ENCODE assay signal across 20 cellular contexts in the genomic region with DNA sequence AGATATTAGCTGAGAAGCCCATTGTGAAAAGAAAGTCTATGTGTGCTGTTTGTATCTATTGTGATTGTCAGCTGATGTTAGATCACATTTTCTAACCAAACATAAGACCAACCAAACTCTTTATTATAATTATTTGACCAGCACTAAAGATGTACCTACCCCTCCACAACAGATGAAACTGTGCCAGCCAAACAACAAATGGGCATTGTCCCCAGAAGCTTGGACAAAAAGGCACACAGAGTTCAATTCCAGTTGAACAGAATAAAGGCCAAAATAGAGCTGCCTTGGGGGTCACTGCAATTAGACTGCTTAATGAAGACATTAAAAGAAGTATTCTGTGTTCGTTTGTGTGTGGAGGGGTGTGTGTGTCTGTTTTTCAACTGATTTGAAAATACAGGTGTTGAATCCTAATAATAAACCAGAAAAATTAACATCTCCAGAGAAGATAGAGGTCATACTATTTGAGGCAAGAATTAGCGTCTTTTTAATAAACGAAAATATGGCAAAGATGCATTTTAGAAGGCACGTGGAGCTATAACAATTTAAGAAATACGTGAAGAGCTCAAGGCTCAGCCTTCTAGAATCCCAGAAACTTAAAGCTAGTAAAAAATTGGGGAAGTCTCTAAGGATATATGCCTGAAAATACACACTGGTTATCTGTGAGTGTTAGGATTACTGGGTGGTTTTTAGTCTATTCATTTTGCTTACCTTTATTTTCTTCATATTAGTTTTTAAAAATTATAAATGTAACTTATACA. TPM values are rescaled to one million over a fixed set of nuclear protein-coding genes. Genes with fewer than 3 reads are reported as not detected.
A peak's percentile ranks its signal among the peaks of the same experiment; 100 is the strongest.
DNase-seq lines count a peak whose midpoint lies in the region; ATAC-seq and TF ChIP-seq lines count a peak whose summit lies in the region.
"Had no signal": no experiment of that assay in that cellular context is flagged by ENCODE, and none has a peak within 500 bp of the region (broad histone marks: within the 10 kb centered on the region; RNA-seq: fewer than 3 reads in every experiment).

No MANE protein-coding gene starts in this region.

- H3K27me3 ChIP-seq in OCI-LY3 (ENCODE audit: low read depth, low read length) (peaks cover 24% of the 10 kb centered on the region), thyroid gland (no peaks in the 10 kb centered on the region)

- H3K4me3 ChIP-seq in OCI-LY3 (ENCODE audit: low read length): peak overlapping the region; percentile 28; the same call in 1 of the 2 replicates
- H3K4me3 ChIP-seq in thyroid gland (replicated peaks in 1 of 3): no peak overlapping the region

- peak in 8 of 14 donors; percentile 11 to 64 (median 30) for DNase-seq in C1 segment of cervical spinal cord (lab: John Stamatoyannopoulos, UW)
- peak; percentile 51 to 88 for DNase-seq in hippocampal formation (lab: John Stamatoyannopoulos, UW)
- DNase-seq in occipital lobe (lab: John Stamatoyannopoulos, UW): peak; percentile 23
- no peak for DNase-seq in activated T-cell treated with anti-CD3 and anti-CD28 coated beads, Interleukin-2, amount 50 U/mL, for 1 hour
- no peak for DNase-seq in thyroid gland
- DNase-seq: activated CD8-positive, alpha-beta T cell treated with anti-CD3 and anti-CD28 coated beads for 36 hours; activated T-cell treated with anti-CD3 and anti-CD28 coated beads, Interleukin-2, amount 50 U/mL, for 48 hours; endodermal cell; glutamatergic neuron; HFFc6; NCI-H146; NCI-H226; NK-92 treated with Interleukin-12 subunit alpha and Interleukin-12 subunit beta, amount 100 ng/mL, for 24 hours; SK-N-SH had no signal

- H3K4me2 ChIP-seq in OCI-LY3 (ENCODE audit: low read length): peak overlapping the region; percentile 35
- H3K4me2 ChIP-seq: SK-N-SH had no signal

- no peaks in the 10 kb centered on the region for H4K20me1 ChIP-seq in OCI-LY3 (ENCODE audit: insufficient read depth, low read length)

- H3K27ac ChIP-seq in OCI-LY3 (ENCODE audit: low read length) (no peak overlapping the region), thyroid gland (no peak overlapping the region)
- H3K27ac ChIP-seq: HL-60 had no signal

- H3K4me1 ChIP-seq in OCI-LY3 (ENCODE audit: low read length) (peaks cover 30% of the 10 kb centered on the region), thyroid gland (peaks cover 5 to 6% of the 10 kb centered on the region in 2 donors)

- ATAC-seq in HG03039 (IDR thresholded peaks at IDR 0.05; ENCODE audit: unreplicated experiment) (no peak), HG03097 (IDR thresholded peaks at IDR 0.05; ENCODE audit: low FRiP score, unreplicated experiment) (no peak)
- ATAC-seq: activated CD8-positive, alpha-beta T cell treated with anti-CD3 and anti-CD28 coated beads for 36 hours; WTC11 had no signal

- no peak overlapping the region for H2AFZ ChIP-seq in OCI-LY3 (ENCODE audit: low read depth, low read length)

- WGBS in thyroid gland, 2 donors: 91 to 92% methylated on average over 5 of the region's 5 CpGs

- intact Hi-C loops in thyroid gland (cut with DNase I): no loop called here

- H3K9me3 ChIP-seq in OCI-LY3 (ENCODE audit: insufficient read depth, low read length) (no peaks in the 10 kb centered on the region), thyroid gland (no peaks in the 10 kb centered on the region)
- H3K9me3 ChIP-seq: SK-N-SH had no signal

- H3K36me3 ChIP-seq in OCI-LY3 (replicated peaks; ENCODE audit: low read depth, low read length) (no peaks in the 10 kb centered on the region), thyroid gland (no peaks in the 10 kb centered on the region)

- no peak for TF ChIP-seq CTCF in OCI-LY3 (IDR thresholded peaks at IDR 0.05; ENCODE audit: low read depth, low read length)
- no peak for TF ChIP-seq CTCF in thyroid gland (IDR thresholded peaks at IDR 0.05)

- H3K79me2 ChIP-seq in OCI-LY3 (ENCODE audit: low read length): no peaks in the 10 kb centered on the region

- no peak for TF ChIP-seq POLR2A in thyroid gland (IDR thresholded peaks at IDR 0.05)

- no peak overlapping the region for H3K9ac ChIP-seq in OCI-LY3 (ENCODE audit: low read length)
- H3K9ac ChIP-seq: SK-N-SH had no signal

RNA-seq across cellular contexts. Expression of a gene that starts 2.2 kb away (rescaled TPM):
- total RNA-seq in occipital lobe (190 TPM), thyroid gland (10 to 100 TPM in 2 of 4 donors, 1 to 10 TPM in 2; 1.0 to 16.7 (median 8.9) TPM)
- total RNA-seq: activated CD8-positive, alpha-beta T cell treated with anti-CD3 and anti-CD28 coated beads for 36 hours; myocyte had no signal

RNA-seq across cellular contexts. Expression of a gene that starts 29.7 kb away (rescaled TPM):
- total RNA-seq in occipital lobe (59.9 TPM), thyroid gland (10 to 100 TPM; 30.9 to 50.0 (median 40.7) TPM)

Comparison
In these comparisons a context has a peak if more than half of its experiments do, and no peak if none do; other contexts are left out.
1. DNase-seq: peak in C1 segment of cervical spinal cord (8 of 14), hippocampal formation (2 of 2) and occipital lobe (single experiment); none in activated T-cell treated with anti-CD3 and anti-CD28 coated beads, Interleukin-2, amount 50 U/mL, for 1 hour (single experiment) and thyroid gland (0 of 2).
2. RNA of a gene that starts 2.2 kb away (total RNA-seq): 190 TPM in occipital lobe (single experiment); 1.0 to 16.7 TPM in thyroid gland; every median in the first group is over 10 times any median in the second.